ENCODE assay signal across 18 cellular contexts in genomic region chr15:98363416-98363815, GRCh38.
"Had no signal": no experiment of that assay in that cellular context is flagged by ENCODE, and none has a peak within 500 bp of the region (broad histone marks: within the 10 kb centered on the region; RNA-seq: fewer than 3 reads in every experiment).

No MANE protein-coding gene starts in this region.

- H3K27ac ChIP-seq: hepatocyte, left lung, thyroid gland, WERI-Rb-1 had no signal

- DNase-seq: activated CD4-positive, alpha-beta T cell treated with anti-CD3 and anti-CD28 coated beads for 1 hour; activated T-cell treated with anti-CD3 and anti-CD28 coated beads, Interleukin-2, amount 50 U/mL, for 1 hour; aorta; effector CD8-positive, alpha-beta T cell; erythroblast; glutamatergic neuron; immature natural killer cell; left lung; naive thymus-derived CD4-positive, alpha-beta T cell; retina; stimulated activated CD4-positive, alpha-beta T cell treated with anti-CD3 and anti-CD28 coated beads, Interleukin-4, amount 100 ng/mL, for 1 hour; stimulated activated naive CD4-positive, alpha-beta T cell; substantia nigra; thyroid gland; WERI-Rb-1 had no signal

- H3K27me3 ChIP-seq: hepatocyte, left lung, thyroid gland had no signal

- H3K4me2 ChIP-seq: hepatocyte had no signal

- H3K36me3 ChIP-seq: left lung, thyroid gland, WERI-Rb-1 had no signal

- FAIRE-seq: frontal cortex had no signal

- H2AFZ ChIP-seq: hepatocyte had no signal

- H3K79me2 ChIP-seq: hepatocyte had no signal

- H3K9me3 ChIP-seq: left lung, thyroid gland had no signal

- ATAC-seq: activated naive CD4-positive, alpha-beta T cell treated with anti-CD3 and anti-CD28 coated beads, Interleukin-2, amount 50 U/mL, for 72 hours; left lung; naive thymus-derived CD4-positive, alpha-beta T cell had no signal

- H3K4me3 ChIP-seq: hepatocyte, left lung, thyroid gland had no signal

- H3K4me1 ChIP-seq: left lung, thyroid gland had no signal
